In genomic region chr7:30796105-30796869, GRCh38 we compare ENCODE assay signal across 11 cellular contexts. TPM values are rescaled to one million over a fixed set of nuclear protein-coding genes. Genes with fewer than 3 reads are reported as not detected.
DNase-seq lines count a peak whose midpoint lies in the region; ATAC-seq and TF ChIP-seq lines count a peak whose summit lies in the region.
"Had no signal": no experiment of that assay in that cellular context is flagged by ENCODE, and none has a peak within 500 bp of the region (broad histone marks: within the 10 kb centered on the region; RNA-seq: fewer than 3 reads in every experiment).

No MANE protein-coding gene starts in this region.

- no peaks in the 10 kb centered on the region for H3K9me2 ChIP-seq in OCI-LY7 (ENCODE audit: insufficient read depth, low read length)

- TF ChIP-seq CTCF in OCI-LY7 (conservative IDR thresholded peaks at IDR 0.05; ENCODE audit: low read length) (no peak), fibroblast of the aortic adventitia (IDR thresholded peaks at IDR 0.05; ENCODE audit: insufficient read depth, low read length) (no peak)

- no peaks in the 10 kb centered on the region for H3K27me3 Mint-ChIP-seq in activated CD4-positive, alpha-beta memory T cell treated with anti-CD3 and anti-CD28 coated beads, Interleukin-2, amount 10 ng/mL, durations not matched to agents 7 days and 5 days
- no peaks in the 10 kb centered on the region for H3K27me3 Mint-ChIP-seq in activated CD4-positive, alpha-beta memory T cell treated with anti-CD3 and anti-CD28 coated beads for 36 hours
- H3K27me3 Mint-ChIP-seq: brain had no signal

- H3K27ac Mint-ChIP-seq in activated CD4-positive, alpha-beta memory T cell treated with anti-CD3 and anti-CD28 coated beads, Interleukin-2, amount 10 ng/mL, durations not matched to agents 7 days and 5 days, result peak overlapping the region; percentile 49
- no peak overlapping the region for H3K27ac Mint-ChIP-seq in activated CD4-positive, alpha-beta memory T cell treated with anti-CD3 and anti-CD28 coated beads for 36 hours

- BruUV-seq in OCI-LY7 (replicated peaks; lab: Mats Ljungman, UMichigan), result no TSS peak

- peak overlapping the region in 1 of 2 donors; percentile 40 for H3K9ac ChIP-seq in stomach smooth muscle (ENCODE audit: low read length in 2 of 2)

- H3K4me2 ChIP-seq in OCI-LY7 (ENCODE audit: low read length), result peak overlapping the region; percentile 35; the same call in 1 of the 2 replicates

- H3K79me2 ChIP-seq in OCI-LY7 (ENCODE audit: insufficient read depth, low read depth, low read length), result no peaks in the 10 kb centered on the region

- H3K4me1 Mint-ChIP-seq in activated CD4-positive, alpha-beta memory T cell treated with anti-CD3 and anti-CD28 coated beads, Interleukin-2, amount 10 ng/mL, durations not matched to agents 7 days and 5 days, result peaks cover 27% of the 10 kb centered on the region
- peaks cover 8% of the 10 kb centered on the region for H3K4me1 Mint-ChIP-seq in activated CD4-positive, alpha-beta memory T cell treated with anti-CD3 and anti-CD28 coated beads for 36 hours (ENCODE audit: low read depth)

- H3K27ac ChIP-seq in OCI-LY7 (ENCODE audit: low read depth, low read length, poor library complexity, severe bottlenecking), result no peak overlapping the region
- H3K27ac ChIP-seq in stomach smooth muscle (ENCODE audit: low read length), result peak overlapping the region; percentile 70

- H3K4me3 Mint-ChIP-seq in activated CD4-positive, alpha-beta memory T cell treated with anti-CD3 and anti-CD28 coated beads, Interleukin-2, amount 10 ng/mL, durations not matched to agents 7 days and 5 days, result no peak overlapping the region
- no peak overlapping the region for H3K4me3 Mint-ChIP-seq in activated CD4-positive, alpha-beta memory T cell treated with anti-CD3 and anti-CD28 coated beads for 36 hours
- H3K4me3 Mint-ChIP-seq: brain had no signal

- DNase-seq in activated CD4-positive, alpha-beta memory T cell treated with anti-CD3 and anti-CD28 coated beads, Interleukin-2, amount 10 ng/mL, durations not matched to agents 7 days and 5 days, result no peak
- DNase-seq in activated CD4-positive, alpha-beta memory T cell treated with anti-CD3 and anti-CD28 coated beads for 36 hours, result no peak
- DNase-seq in OCI-LY7 (ENCODE audit: low spot score) (no peak), fibroblast of the aortic adventitia (ENCODE audit: low read depth) (peak; percentile 83), DMS153 treated with DMSO at 0.1 percent for 48 hours (lab: John Stamatoyannopoulos, UW; ENCODE audit: unreplicated experiment) (no peak)
- DNase-seq in effector CD4-positive, alpha-beta T cell, result no peak
- DNase-seq: NCI-H1694 treated with DMSO at 0.1 percent for 48 hours had no signal

- no peaks in the 10 kb centered on the region for H3K9me3 Mint-ChIP-seq in activated CD4-positive, alpha-beta memory T cell treated with anti-CD3 and anti-CD28 coated beads, Interleukin-2, amount 10 ng/mL, durations not matched to agents 7 days and 5 days
- H3K9me3 Mint-ChIP-seq in activated CD4-positive, alpha-beta memory T cell treated with anti-CD3 and anti-CD28 coated beads for 36 hours, result no peaks in the 10 kb centered on the region
- H3K9me3 Mint-ChIP-seq: brain had no signal

- peak overlapping the region; percentile 42; the same call in 1 of the 2 replicates for H2AFZ ChIP-seq in OCI-LY7 (ENCODE audit: low read length)

- CTCF ChIA-PET in activated CD4-positive, alpha-beta memory T cell treated with anti-CD3 and anti-CD28 coated beads, Interleukin-2, amount 10 ng/mL, durations not matched to agents 7 days and 5 days (lab: Charles Lee), result interaction anchor here (0.6 to 0.9 kb wide), 2 partner anchors 14 to 186 kb away, joined by 3 to 4 read pairs; no protein-coding TSS in a partner anchor
- CTCF ChIA-PET in activated CD4-positive, alpha-beta memory T cell treated with anti-CD3 and anti-CD28 coated beads for 36 hours (lab: Charles Lee), result interaction anchor here (0.7 kb wide), 1 partner anchor 110 kb away, joined by 4 read pairs; no protein-coding TSS in a partner anchor
- CTCF ChIA-PET in OCI-LY7 (lab: Charles Lee; ENCODE audit: unreplicated experiment), result interaction anchor here (0.5 to 1.3 kb wide), 3 partner anchors 16 to 81 kb away, joined by 3 read pairs; no protein-coding TSS in a partner anchor

- H3K9me3 ChIP-seq in OCI-LY7 (ENCODE audit: low read length), result no peaks in the 10 kb centered on the region
- H3K9me3 ChIP-seq in stomach smooth muscle (ENCODE audit: control insufficient read depth in 2 of 2, low read length in 2 of 2), result no peaks in the 10 kb centered on the region

- intact Hi-C loops in activated CD4-positive, alpha-beta memory T cell treated with anti-CD3 and anti-CD28 coated beads for 36 hours (cut with micrococcal nuclease), result no loop called here
- intact Hi-C loops in OCI-LY7 (cut with micrococcal nuclease; ENCODE audit: unreplicated experiment), result no loop called here

- H3K4me3 ChIP-seq in OCI-LY7 (ENCODE audit: low read depth, low read length, poor library complexity, severe bottlenecking) (no peak overlapping the region), fibroblast of the aortic adventitia (ENCODE audit: low read depth, low read length) (no peak overlapping the region), stomach smooth muscle (ENCODE audit: low read length in 2 of 2) (no peak overlapping the region)

- ATAC-seq in HG03469 (IDR thresholded peaks at IDR 0.05; ENCODE audit: unreplicated experiment), result no peak

- H3K4me1 ChIP-seq in OCI-LY7 (ENCODE audit: insufficient read depth, low read length, poor library complexity, severe bottlenecking) (peaks cover 50% of the 10 kb centered on the region), stomach smooth muscle (ENCODE audit: control insufficient read depth, insufficient read depth, low read length) (peaks cover 59% of the 10 kb centered on the region)

- no peaks in the 10 kb centered on the region for H3K27me3 ChIP-seq in stomach smooth muscle (ENCODE audit: control insufficient read depth in 1 of 2, insufficient read depth in 2 of 2, low read length in 2 of 2)

- H3K36me3 ChIP-seq in OCI-LY7 (ENCODE audit: insufficient read depth, low read length), result no peaks in the 10 kb centered on the region
- peaks cover 5 to 11% of the 10 kb centered on the region in 2 donors for H3K36me3 ChIP-seq in stomach smooth muscle (ENCODE audit: control insufficient read depth in 2 of 2, insufficient read depth in 2 of 2, low read length in 2 of 2)

- POLR2A ChIA-PET in activated CD4-positive, alpha-beta memory T cell treated with anti-CD3 and anti-CD28 coated beads, Interleukin-2, amount 10 ng/mL, durations not matched to agents 7 days and 5 days (lab: Charles Lee), result no interaction called here
- POLR2A ChIA-PET in activated CD4-positive, alpha-beta memory T cell treated with anti-CD3 and anti-CD28 coated beads for 36 hours (lab: Charles Lee), result no interaction called here
- POLR2A ChIA-PET in OCI-LY7 (lab: Charles Lee), result interaction anchor here (0.9 to 1.3 kb wide), 4 partner anchors 9 to 69 kb away, joined by 3 to 6 read pairs (median 5); no protein-coding TSS in a partner anchor

- H4K20me1 ChIP-seq in OCI-LY7 (ENCODE audit: insufficient read depth, low read length), result no peaks in the 10 kb centered on the region

- no peaks in the 10 kb centered on the region for H3K36me3 Mint-ChIP-seq in activated CD4-positive, alpha-beta memory T cell treated with anti-CD3 and anti-CD28 coated beads, Interleukin-2, amount 10 ng/mL, durations not matched to agents 7 days and 5 days (ENCODE audit: low read depth)
- H3K36me3 Mint-ChIP-seq in activated CD4-positive, alpha-beta memory T cell treated with anti-CD3 and anti-CD28 coated beads for 36 hours, result no peaks in the 10 kb centered on the region
- H3K36me3 Mint-ChIP-seq: brain had no signal

RNA-seq across cellular contexts. Expression of gene MINDY4, which starts 25.1 kb away (rescaled TPM):
- total RNA-seq in activated CD4-positive, alpha-beta memory T cell treated with anti-CD3 and anti-CD28 coated beads, Interleukin-2, amount 10 ng/mL, durations not matched to agents 7 days and 5 days, result 1 to 10 TPM; 1.5 TPM
- 1 to 10 TPM; 1.1 to 1.6 TPM for total RNA-seq in activated CD4-positive, alpha-beta memory T cell treated with anti-CD3 and anti-CD28 coated beads for 36 hours
- not detected in 2 replicates for total RNA-seq in OCI-LY7 (2014; rRNA removed; shearing (Covaris generic))
- 0.86 and 1.4 TPM in 2 replicates for total RNA-seq in OCI-LY7 (2022)
- total RNA-seq in fibroblast of the aortic adventitia (ENCODE audit: low replicate concordance), result 7.3 and 13.2 TPM in 2 replicates

RNA-seq across cellular contexts. Expression of gene INMT, which starts 44.4 kb away (rescaled TPM):
- total RNA-seq in activated CD4-positive, alpha-beta memory T cell treated with anti-CD3 and anti-CD28 coated beads, Interleukin-2, amount 10 ng/mL, durations not matched to agents 7 days and 5 days, result 1 to 10 TPM in 1 of 2 experiments, under 1 TPM in 1; 0.40 to 1.0 TPM
- not detected for total RNA-seq in activated CD4-positive, alpha-beta memory T cell treated with anti-CD3 and anti-CD28 coated beads for 36 hours
- not detected in 2 replicates for total RNA-seq in OCI-LY7 (2014; rRNA removed; shearing (Covaris generic))
- total RNA-seq in OCI-LY7 (2022), result 0.15 and 0.32 TPM in 2 replicates
- 2.5 and 219 TPM in 2 replicates for total RNA-seq in fibroblast of the aortic adventitia (ENCODE audit: low replicate concordance)
- total RNA-seq: kidney epithelial cell had no signal
